ENCODE assay signal across 8 cellular contexts in genomic region chr1:151790940-151791651, GRCh38. TPM values are rescaled to one million over a fixed set of nuclear protein-coding genes. Genes with fewer than 3 reads are reported as not detected.
A peak's percentile ranks its signal among the peaks of the same experiment; 100 is the strongest.
DNase-seq lines count a peak whose midpoint lies in the region; ATAC-seq and TF ChIP-seq lines count a peak whose summit lies in the region.

No MANE protein-coding gene starts in this region.

- H3K27ac ChIP-seq in SK-N-MC (no peak overlapping the region), endodermal cell (ENCODE audit: low read depth, low read length) (peak overlapping the region; percentile 93)

- DNase-seq in Daoy (ENCODE audit: low read depth) (peak; percentile 38), SK-N-MC (ENCODE audit: low read depth, low spot score) (no peak), endodermal cell (peak; percentile 67), natural killer cell (no peak), GM13977 (ENCODE audit: low spot score) (no peak)
- no peak for DNase-seq in effector CD8-positive, alpha-beta T cell (lab: John Stamatoyannopoulos, UW)
- DNase-seq in activated CD4-positive, CD25-positive, alpha-beta regulatory T cell treated with anti-CD3 and anti-CD28 coated beads, Interleukin-2, amount 50 U/mL, for 72 hours = no peak

- H3K9ac ChIP-seq in SK-N-MC (ENCODE audit: insufficient read length) = no peak overlapping the region
- peak overlapping the region; percentile 49 for H3K9ac ChIP-seq in endodermal cell (ENCODE audit: extremely low read depth, low read length, poor library complexity, severe bottlenecking)

- 1% methylated on average over 17 to 52 of the region's 52 CpGs for WGBS in endodermal cell (ENCODE audit: insufficient coverage in 1 of 2, insufficient read length in 1 of 2), 2 experiments

- in situ Hi-C loops in GM13977 (cut with MboI; ENCODE audit: low pct_unique_long_range_greater_than_20kb, low sequenced_read_pairs, unreplicated experiment) = no loop called here

- H3K4me3 ChIP-seq in SK-N-MC (peak overlapping the region; percentile 78), endodermal cell (ENCODE audit: low read length) (peak overlapping the region; percentile 100)

- H3K27ac Mint-ChIP-seq in endodermal cell (peak overlapping the region; percentile 86), natural killer cell (peak overlapping the region; percentile 93 to 94)

- TF ChIP-seq CTCF in endodermal cell (conservative IDR thresholded peaks at IDR 0.05) (no peak), natural killer cell (IDR thresholded peaks at IDR 0.05) (no peak), GM13977 (IDR thresholded peaks at IDR 0.05; ENCODE audit: extremely low read depth, insufficient read depth, missing control alignments) (no peak)

- no peaks in the 10 kb centered on the region for H3K4me1 ChIP-seq in endodermal cell (ENCODE audit: control insufficient read depth, insufficient read depth, low read length)

- peak overlapping the region; percentile 82 for H3K4me3 Mint-ChIP-seq in endodermal cell
- peak overlapping the region; percentile 100 for H3K4me3 Mint-ChIP-seq in natural killer cell

- peaks cover 7% of the 10 kb centered on the region for H3K27me3 ChIP-seq in endodermal cell (ENCODE audit: control insufficient read depth, insufficient read depth, low read length, poor library complexity, severe bottlenecking)

- peak; percentile 8 for ATAC-seq in HG03039 (IDR thresholded peaks at IDR 0.05; ENCODE audit: unreplicated experiment)
- no peak for ATAC-seq in natural killer cell

- H3K9me3 ChIP-seq in SK-N-MC (ENCODE audit: low read depth, low read length) (no peaks in the 10 kb centered on the region), endodermal cell (ENCODE audit: control insufficient read depth, low read length) (no peaks in the 10 kb centered on the region)

- H3K9me3 Mint-ChIP-seq in endodermal cell (no peaks in the 10 kb centered on the region), natural killer cell (no peaks in the 10 kb centered on the region)

- H3K27me3 Mint-ChIP-seq in endodermal cell (ENCODE audit: insufficient read depth) = no peaks in the 10 kb centered on the region
- no peaks in the 10 kb centered on the region for H3K27me3 Mint-ChIP-seq in natural killer cell (ENCODE audit: low read depth in 2 of 2)

- intact Hi-C loops in natural killer cell (cut with micrococcal nuclease) = loop anchor here (1.0 to 2.0 kb wide), 3 partner anchors 28 to 510 kb away; partner anchors contain the start of gene MRPL9

- H3K36me3 ChIP-seq in SK-N-MC (ENCODE audit: insufficient read depth, low read length) = no peaks in the 10 kb centered on the region
- H3K36me3 ChIP-seq in endodermal cell (ENCODE audit: control insufficient read depth, insufficient read depth, low read length) = no peaks in the 10 kb centered on the region

- H3K36me3 Mint-ChIP-seq in endodermal cell (ENCODE audit: low read depth) (no peaks in the 10 kb centered on the region), natural killer cell (peaks cover 7% of the 10 kb centered on the region)

- H3K4me1 Mint-ChIP-seq in endodermal cell = peaks cover 9% of the 10 kb centered on the region
- peaks cover 20 to 34% of the 10 kb centered on the region in 2 donors for H3K4me1 Mint-ChIP-seq in natural killer cell

RNA-seq across cellular contexts. Expression of gene TDRKH, which starts 0.8 kb away (rescaled TPM):
- 12.6 and 13.8 TPM in 2 replicates for total RNA-seq in Daoy (2014; rRNA removed; shearing (Covaris generic))
- 10 to 100 TPM; 14.9 to 15.0 TPM for total RNA-seq in endodermal cell
- 28.5 TPM for polyA plus RNA-seq in endodermal cell (2013, experiment 1 of 2)
- polyA plus RNA-seq in endodermal cell (2013, experiment 2 of 2) = 25.6 TPM
- 10 to 100 TPM in 1 of 3 donors, 1 to 10 TPM in 2; 6.3 to 14.5 (median 8.0) TPM for total RNA-seq in natural killer cell

RNA-seq across cellular contexts. Expression of gene LINGO4, which starts 14.1 kb away (rescaled TPM):
- not detected in 2 replicates for total RNA-seq in Daoy (2014; rRNA removed; shearing (Covaris generic))
- total RNA-seq in endodermal cell (not detected), natural killer cell (not detected)
- polyA plus RNA-seq in endodermal cell (2013, experiment 1 of 2) = not detected
- polyA plus RNA-seq in endodermal cell (2013, experiment 2 of 2) = not detected

RNA-seq across cellular contexts. Expression of gene MRPL9, which starts 27.8 kb away (rescaled TPM):
- total RNA-seq in Daoy (2014; rRNA removed; shearing (Covaris generic)) = 197 and 249 TPM in 2 replicates
- 10 to 100 TPM; 86.3 to 98.0 TPM for total RNA-seq in endodermal cell
- 92.0 TPM for polyA plus RNA-seq in endodermal cell (2013, experiment 1 of 2)
- polyA plus RNA-seq in endodermal cell (2013, experiment 2 of 2) = 101 TPM
- total RNA-seq in natural killer cell = 100 to 1,000 TPM in 2 of 3 donors, 10 to 100 TPM in 1; 93.6 to 110 (median 107) TPM

RNA-seq across cellular contexts. Expression of gene RORC, which starts 40.5 kb away (rescaled TPM):
- total RNA-seq in Daoy (2014; rRNA removed; shearing (Covaris generic)) = not detected in 2 replicates
- total RNA-seq in endodermal cell (not detected), natural killer cell (under 1 TPM; 0.14 to 0.78 (median 0.70) TPM)
- polyA plus RNA-seq in endodermal cell (2013, experiment 1 of 2) = 0.14 TPM
- not detected for polyA plus RNA-seq in endodermal cell (2013, experiment 2 of 2)

RNA-seq across cellular contexts. Expression of gene C2CD4D, which starts 48.5 kb away (rescaled TPM):
- total RNA-seq in Daoy (2014; rRNA removed; shearing (Covaris generic)) = not detected in 2 replicates
- total RNA-seq in endodermal cell (under 1 TPM; 0.44 to 0.82 TPM), natural killer cell (under 1 TPM in 2 of 3 donors, not detected in 1; 0.20 to 0.24 TPM)
- not detected for polyA plus RNA-seq in endodermal cell (2013, experiment 1 of 2)
- not detected for polyA plus RNA-seq in endodermal cell (2013, experiment 2 of 2)

Comparison
In these comparisons a context has a peak if more than half of its experiments do, and no peak if none do; other contexts are left out.
1. DNase-seq: peak in Daoy (single experiment) and endodermal cell (single experiment); none in SK-N-MC (single experiment), natural killer cell (single experiment), GM13977 (single experiment), effector CD8-positive, alpha-beta T cell (single experiment) and activated CD4-positive, CD25-positive, alpha-beta regulatory T cell treated with anti-CD3 and anti-CD28 coated beads, Interleukin-2, amount 50 U/mL, for 72 hours (single experiment).